Comparison of ENCODE assay signal across 9 cellular contexts in genomic region chr13:99496322-99497142, GRCh38. TPM values are rescaled to one million over a fixed set of nuclear protein-coding genes. Genes with fewer than 3 reads are reported as not detected.
DNase-seq lines count a peak whose midpoint lies in the region; ATAC-seq, FAIRE-seq and TF ChIP-seq lines count a peak whose summit lies in the region.
"Had no signal": no experiment of that assay in that cellular context is flagged by ENCODE, and none has a peak within 500 bp of the region (broad histone marks: within the 10 kb centered on the region; RNA-seq: fewer than 3 reads in every experiment).

No MANE protein-coding gene starts in this region.

- peak overlapping the region; percentile 42; the same call in 1 of the 2 replicates for H2AFZ ChIP-seq in PC-3 (ENCODE audit: low read length)

- BruUV-seq in PC-3 (replicated peaks; lab: Mats Ljungman, UMichigan): no TSS peak

- ATAC-seq in HG02852 (IDR thresholded peaks at IDR 0.05; ENCODE audit: unreplicated experiment) (peak; percentile 45), PC-3 (no peak)

- H3K27ac ChIP-seq in PC-3 (ENCODE audit: low read length) (no peak overlapping the region), right atrium auricular region (peak overlapping the region; percentile 55 to 66)
- H3K27ac ChIP-seq: epithelial cell of prostate had no signal

- H3K9me3 ChIP-seq in PC-3 (ENCODE audit: low read length) (no peaks in the 10 kb centered on the region), right atrium auricular region (no peaks in the 10 kb centered on the region)

- H3K4me1 ChIP-seq in PC-3 (ENCODE audit: insufficient read depth, low read length): peaks cover 23% of the 10 kb centered on the region
- H3K4me1 ChIP-seq in right atrium auricular region: peaks cover 0 to 31% of the 10 kb centered on the region in 2 donors

- TF ChIP-seq POLR2A in GM12892 (IDR thresholded peaks at IDR 0.05; ENCODE audit: low read depth, low read length): no peak

- CTCF ChIA-PET in PC-3 (lab: Charles Lee): no interaction called here

- H4K20me1 ChIP-seq in PC-3 (ENCODE audit: low read length): no peaks in the 10 kb centered on the region

- TF ChIP-seq CTCF in PC-3 (conservative IDR thresholded peaks at IDR 0.05; ENCODE audit: low read depth, low read length) (no peak), right atrium auricular region (IDR thresholded peaks at IDR 0.05) (no peak)

- no peaks in the 10 kb centered on the region for H3K9me2 ChIP-seq in PC-3 (replicated peaks; ENCODE audit: low read length)

- peaks cover 3% of the 10 kb centered on the region for H3K79me2 ChIP-seq in PC-3 (ENCODE audit: low read length)

- H3K27me3 ChIP-seq in PC-3 (ENCODE audit: low read length) (no peaks in the 10 kb centered on the region), right atrium auricular region (no peaks in the 10 kb centered on the region)

- no peaks in the 10 kb centered on the region for H3F3A ChIP-seq in PC-3 (ENCODE audit: low read length, unreplicated experiment)

- H3K9ac ChIP-seq in PC-3 (ENCODE audit: low read length): no peak overlapping the region

- intact Hi-C loops in PC-3 (cut with micrococcal nuclease): no loop called here

- POLR2A ChIA-PET in PC-3 (lab: Charles Lee; ENCODE audit: unreplicated experiment): no interaction called here

- DNase-seq in GM12892 (ENCODE audit: insufficient read length) (no peak), PC-3 (no peak), right atrium auricular region (ENCODE audit: low spot score) (peak; percentile 85), NCI-H446 treated with DMSO at 0.1 percent for 48 hours (lab: John Stamatoyannopoulos, UW) (no peak), HuH-7.5 (ENCODE audit: low spot score) (no peak)
- peak; percentile 52 for DNase-seq in activated effector memory CD4-positive, alpha-beta T cell treated with Interleukin-2 at 50 U/mL for 16 hours
- peak; percentile 61 to 62 for DNase-seq in stimulated activated CD4-positive, alpha-beta T cell treated with anti-CD3 and anti-CD28 coated beads, Interleukin-15, amount 100 ng/mL, for 48 hours (ENCODE audit: low read depth in 2 of 2)

- no peak overlapping the region for H3K4me3 ChIP-seq in PC-3 (ENCODE audit: low read length)
- H3K4me3 ChIP-seq in right atrium auricular region: peak overlapping the region; percentile 21 to 47

- H3K36me3 ChIP-seq in PC-3 (ENCODE audit: low read depth, low read length) (no peaks in the 10 kb centered on the region), right atrium auricular region (no peaks in the 10 kb centered on the region)

- H3K4me2 ChIP-seq in PC-3 (ENCODE audit: low read length): peak overlapping the region; percentile 39; the same call in 1 of the 2 replicates

- peak; percentile 44 for FAIRE-seq in GM12892 (lab: Jason Lieb, UNC)

RNA-seq across cellular contexts. Expression of gene TM9SF2, which starts 4.7 kb away (rescaled TPM):
- polyA plus RNA-seq in GM12892 (2012; ENCODE audit: missing spikeins): 39.2 TPM
- 80.7 and 84.6 TPM in 2 replicates for total RNA-seq in PC-3 (2014; rRNA removed)
- total RNA-seq in right atrium auricular region: 10 to 100 TPM; 60.6 to 70.2 TPM

Comparison
In these comparisons a context has a peak if more than half of its experiments do, and no peak if none do; other contexts are left out.
1. DNase-seq: peak in activated effector memory CD4-positive, alpha-beta T cell treated with Interleukin-2 at 50 U/mL for 16 hours (single experiment), right atrium auricular region (single experiment) and stimulated activated CD4-positive, alpha-beta T cell treated with anti-CD3 and anti-CD28 coated beads, Interleukin-15, amount 100 ng/mL, for 48 hours (2 of 2); none in GM12892 (single experiment), PC-3 (single experiment), NCI-H446 treated with DMSO at 0.1 percent for 48 hours (single experiment) and HuH-7.5 (single experiment).